ENCODE assay signal across 24 cellular contexts in genomic region chr15:91456921-91457320, GRCh38.
DNase-seq lines count a peak whose midpoint lies in the region; ATAC-seq, FAIRE-seq and TF ChIP-seq lines count a peak whose summit lies in the region.
"Had no signal": no experiment of that assay in that cellular context is flagged by ENCODE, and none has a peak within 500 bp of the region (broad histone marks: within the 10 kb centered on the region; RNA-seq: fewer than 3 reads in every experiment).

No MANE protein-coding gene starts in this region.

- peak overlapping the region in 2 of 3 donors; percentile 28 to 73 for H3K27ac Mint-ChIP-seq in CD4-positive, CD25-positive, alpha-beta regulatory T cell
- H3K27ac Mint-ChIP-seq in activated naive CD4-positive, alpha-beta T cell treated with anti-CD3 and anti-CD28 coated beads, Interleukin-2, amount 10 ng/mL, durations not matched to agents 7 days and 5 days: no peak overlapping the region
- H3K27ac Mint-ChIP-seq: activated CD4-positive, alpha-beta memory T cell treated with anti-CD3 and anti-CD28 coated beads, Interleukin-2, amount 10 ng/mL, durations not matched to agents 7 days and 5 days; memory B cell had no signal

- intact Hi-C loops in breast epithelium (cut with DNase I; ENCODE audit: low total_unique reads): no loop called here

- no peak for TF ChIP-seq CTCF in breast epithelium (IDR thresholded peaks at IDR 0.05)
- no peak for TF ChIP-seq CTCF in foreskin fibroblast (IDR thresholded peaks at IDR 0.05; ENCODE audit: low read depth, low read length)

- no peaks in the 10 kb centered on the region for H3K4me1 ChIP-seq in CD4-positive, CD25-positive, alpha-beta regulatory T cell (ENCODE audit: control insufficient read depth, insufficient read depth, low read length, poor library complexity, severe bottlenecking)
- no peaks in the 10 kb centered on the region for H3K4me1 ChIP-seq in breast epithelium
- no peaks in the 10 kb centered on the region for H3K4me1 ChIP-seq in HAP-1

- peaks cover 9% of the 10 kb centered on the region for H3K27me3 Mint-ChIP-seq in CD4-positive, CD25-positive, alpha-beta regulatory T cell
- no peaks in the 10 kb centered on the region for H3K27me3 Mint-ChIP-seq in activated naive CD4-positive, alpha-beta T cell treated with anti-CD3 and anti-CD28 coated beads, Interleukin-2, amount 10 ng/mL, durations not matched to agents 7 days and 5 days
- H3K27me3 Mint-ChIP-seq: activated CD4-positive, alpha-beta memory T cell treated with anti-CD3 and anti-CD28 coated beads, Interleukin-2, amount 10 ng/mL, durations not matched to agents 7 days and 5 days had no signal

- in situ Hi-C loops in HAP-1 (cut with MboI; ENCODE audit: low sequenced_read_pairs): no loop called here

- H3K36me3 ChIP-seq in CD4-positive, CD25-positive, alpha-beta regulatory T cell (ENCODE audit: control insufficient read depth, insufficient read depth, low read length): no peaks in the 10 kb centered on the region
- no peaks in the 10 kb centered on the region for H3K36me3 ChIP-seq in breast epithelium
- no peaks in the 10 kb centered on the region for H3K36me3 ChIP-seq in HAP-1 (replicated peaks)
- H3K36me3 ChIP-seq: neutrophil had no signal

- H3K4me3 ChIP-seq in CD4-positive, CD25-positive, alpha-beta regulatory T cell (ENCODE audit: low read depth, low read length): no peak overlapping the region
- H3K4me3 ChIP-seq in breast epithelium: no peak overlapping the region
- no peak overlapping the region for H3K4me3 ChIP-seq in HAP-1
- H3K4me3 ChIP-seq in foreskin fibroblast (ENCODE audit: low read depth in 1 of 2, low read length in 2 of 2): no peak overlapping the region

- no peaks in the 10 kb centered on the region for H3K27me3 ChIP-seq in CD4-positive, CD25-positive, alpha-beta regulatory T cell (ENCODE audit: control insufficient read depth, insufficient read depth, low read length)
- H3K27me3 ChIP-seq in breast epithelium (no peaks in the 10 kb centered on the region), HAP-1 (ENCODE audit: low read depth) (no peaks in the 10 kb centered on the region)
- H3K27me3 ChIP-seq: neutrophil had no signal

- FAIRE-seq in RCC 7860 (lab: Jason Lieb, UNC): peak; percentile 65
- FAIRE-seq: G401.6, HTR-8/SVneo had no signal

- no peak for TF ChIP-seq POLR2A in breast epithelium (IDR thresholded peaks at IDR 0.05)

- CTCF ChIA-PET in activated naive CD4-positive, alpha-beta T cell treated with anti-CD3 and anti-CD28 coated beads, Interleukin-2, amount 10 ng/mL, durations not matched to agents 7 days and 5 days (lab: Charles Lee): no interaction called here

- peaks cover 17 to 46% (median 29%) of the 10 kb centered on the region in 4 donors for H3K4me1 Mint-ChIP-seq in CD4-positive, CD25-positive, alpha-beta regulatory T cell
- peaks cover 58% of the 10 kb centered on the region for H3K4me1 Mint-ChIP-seq in activated naive CD4-positive, alpha-beta T cell treated with anti-CD3 and anti-CD28 coated beads, Interleukin-2, amount 10 ng/mL, durations not matched to agents 7 days and 5 days
- H3K4me1 Mint-ChIP-seq: memory B cell had no signal

- ATAC-seq in CD4-positive, CD25-positive, alpha-beta regulatory T cell (ENCODE audit: low read depth in 2 of 2): no peak
- ATAC-seq in GM19455 (IDR thresholded peaks at IDR 0.05; ENCODE audit: unreplicated experiment): no peak
- ATAC-seq: T-cell had no signal

- H3K4me3 Mint-ChIP-seq in CD4-positive, CD25-positive, alpha-beta regulatory T cell: no peak overlapping the region
- H3K4me3 Mint-ChIP-seq in activated naive CD4-positive, alpha-beta T cell treated with anti-CD3 and anti-CD28 coated beads, Interleukin-2, amount 10 ng/mL, durations not matched to agents 7 days and 5 days: no peak overlapping the region
- H3K4me3 Mint-ChIP-seq: activated CD4-positive, alpha-beta memory T cell treated with anti-CD3 and anti-CD28 coated beads, Interleukin-2, amount 10 ng/mL, durations not matched to agents 7 days and 5 days; CD8-positive, alpha-beta memory T cell; memory B cell; T-cell had no signal

- H3K9me3 ChIP-seq in CD4-positive, CD25-positive, alpha-beta regulatory T cell (ENCODE audit: control insufficient read depth in 2 of 2, low read length in 2 of 2): peaks cover 5 to 6% of the 10 kb centered on the region in 2 experiments
- H3K9me3 ChIP-seq in breast epithelium: peaks cover 0 to 14% of the 10 kb centered on the region in 2 donors
- no peaks in the 10 kb centered on the region for H3K9me3 ChIP-seq in HAP-1

- no peak overlapping the region for H3K27ac ChIP-seq in CD4-positive, CD25-positive, alpha-beta regulatory T cell (ENCODE audit: insufficient read depth, low read length, poor library complexity, severe bottlenecking)
- H3K27ac ChIP-seq in breast epithelium: peak overlapping the region; percentile 45 to 62
- H3K27ac ChIP-seq: neutrophil had no signal

- no peak for DNase-seq in CD4-positive, CD25-positive, alpha-beta regulatory T cell
- DNase-seq in RCC 7860 (ENCODE audit: low spot score) (peak; percentile 32), breast epithelium (ENCODE audit: low spot score in 2 of 2) (no peak), iris pigment epithelial cell (ENCODE audit: low read depth) (peak; percentile 3), HAP-1 (ENCODE audit: low spot score in 2 of 2) (no peak), foreskin fibroblast (no peak)
- no peak for DNase-seq in activated naive CD4-positive, alpha-beta T cell treated with anti-CD3 and anti-CD28 coated beads, Interleukin-2, amount 10 ng/mL, durations not matched to agents 7 days and 5 days
- DNase-seq: activated CD4-positive, alpha-beta memory T cell treated with anti-CD3 and anti-CD28 coated beads, Interleukin-2, amount 10 ng/mL, durations not matched to agents 7 days and 5 days; activated effector memory CD4-positive, alpha-beta T cell treated with anti-CD3 and anti-CD28 coated beads, Interleukin-2, amount 50 U/mL, for 16 hours; activated T-cell treated with anti-CD3 and anti-CD28 coated beads for 4 hours; CD8-positive, alpha-beta memory T cell; cortex of kidney; DMS153; KG1; NCI-H82; SHP77 treated with DMSO at 0.1 percent for 48 hours; stimulated activated CD4-positive, alpha-beta T cell treated with anti-CD3 and anti-CD28 coated beads, Interleukin-1b, Interleukin-23, amount 100 ng/mL, for 48 hours; substantia nigra; T-cell had no signal

- H3K9me3 Mint-ChIP-seq in CD4-positive, CD25-positive, alpha-beta regulatory T cell: peaks cover 0 to 23% (median 7%) of the 10 kb centered on the region in 7 donors
- H3K9me3 Mint-ChIP-seq in activated naive CD4-positive, alpha-beta T cell treated with anti-CD3 and anti-CD28 coated beads, Interleukin-2, amount 10 ng/mL, durations not matched to agents 7 days and 5 days: peaks cover 46% of the 10 kb centered on the region

- no peaks in the 10 kb centered on the region for H3K36me3 Mint-ChIP-seq in CD4-positive, CD25-positive, alpha-beta regulatory T cell
- H3K36me3 Mint-ChIP-seq in activated naive CD4-positive, alpha-beta T cell treated with anti-CD3 and anti-CD28 coated beads, Interleukin-2, amount 10 ng/mL, durations not matched to agents 7 days and 5 days: peaks cover 54% of the 10 kb centered on the region
- H3K36me3 Mint-ChIP-seq: memory B cell had no signal

Comparison
In these comparisons a context has a peak if more than half of its experiments do, and no peak if none do; other contexts are left out.
1. DNase-seq: peak in RCC 7860 (single experiment) and iris pigment epithelial cell (single experiment); none in CD4-positive, CD25-positive, alpha-beta regulatory T cell (0 of 3), breast epithelium (0 of 2), activated naive CD4-positive, alpha-beta T cell treated with anti-CD3 and anti-CD28 coated beads, Interleukin-2, amount 10 ng/mL, durations not matched to agents 7 days and 5 days (single experiment), HAP-1 (0 of 2) and foreskin fibroblast (0 of 2).